In genomic region chr9:129497837-129498450, GRCh38 we compare ENCODE assay signal across 1 cellular context.
TF ChIP-seq lines count a peak whose summit lies in the region.

No MANE protein-coding gene starts in this region.

TF ChIP-seq in HepG2, 621 proteins besides CTCF, POLR2A, EP300 and RAD21 (continued from another document):
- TF ChIP-seq ZBTB39 (CRISPR knock-in tag; IDR thresholded peaks at IDR 0.05) (no peak), ZNF687 (CRISPR knock-in tag; IDR thresholded peaks at IDR 0.05) (peak; percentile 10; the same call in 1 of the 2 replicates), CC2D1A (CRISPR knock-in tag; IDR thresholded peaks at IDR 0.05) (no peak), ZNF614 (CRISPR knock-in tag; IDR thresholded peaks at IDR 0.05; ENCODE audit: borderline replicate concordance) (no peak), POLR2G (IDR thresholded peaks at IDR 0.05; ENCODE audit: low read depth, low read length) (peak; percentile 19; the same call in 1 of the 2 replicates), ZBTB1 (CRISPR knock-in tag; IDR thresholded peaks at IDR 0.05; ENCODE audit: borderline replicate concordance) (no peak), ZNF7 (CRISPR knock-in tag; IDR thresholded peaks at IDR 0.05) (no peak), NONO (IDR thresholded peaks at IDR 0.05) (no peak), NONO (CRISPR knock-in tag; conservative IDR thresholded peaks at IDR 0.05) (no peak), FOXC1 (CRISPR knock-in tag; IDR thresholded peaks at IDR 0.05; ENCODE audit: borderline replicate concordance) (0 out of 2 replicates have a peak, but pooled peaks have one; percentile 21), ZNF343 (CRISPR knock-in tag; IDR thresholded peaks at IDR 0.05) (0 out of 2 replicates have a peak, but pooled peaks have one; percentile 26), ZBTB42 (CRISPR knock-in tag; IDR thresholded peaks at IDR 0.05) (no peak), THRA (CRISPR knock-in tag; IDR thresholded peaks at IDR 0.05; ENCODE audit: borderline replicate concordance) (no peak), KAT8 (CRISPR knock-in tag; IDR thresholded peaks at IDR 0.05) (no peak)
